Comparison of ENCODE assay signal across 8 cellular contexts in the genomic region with DNA sequence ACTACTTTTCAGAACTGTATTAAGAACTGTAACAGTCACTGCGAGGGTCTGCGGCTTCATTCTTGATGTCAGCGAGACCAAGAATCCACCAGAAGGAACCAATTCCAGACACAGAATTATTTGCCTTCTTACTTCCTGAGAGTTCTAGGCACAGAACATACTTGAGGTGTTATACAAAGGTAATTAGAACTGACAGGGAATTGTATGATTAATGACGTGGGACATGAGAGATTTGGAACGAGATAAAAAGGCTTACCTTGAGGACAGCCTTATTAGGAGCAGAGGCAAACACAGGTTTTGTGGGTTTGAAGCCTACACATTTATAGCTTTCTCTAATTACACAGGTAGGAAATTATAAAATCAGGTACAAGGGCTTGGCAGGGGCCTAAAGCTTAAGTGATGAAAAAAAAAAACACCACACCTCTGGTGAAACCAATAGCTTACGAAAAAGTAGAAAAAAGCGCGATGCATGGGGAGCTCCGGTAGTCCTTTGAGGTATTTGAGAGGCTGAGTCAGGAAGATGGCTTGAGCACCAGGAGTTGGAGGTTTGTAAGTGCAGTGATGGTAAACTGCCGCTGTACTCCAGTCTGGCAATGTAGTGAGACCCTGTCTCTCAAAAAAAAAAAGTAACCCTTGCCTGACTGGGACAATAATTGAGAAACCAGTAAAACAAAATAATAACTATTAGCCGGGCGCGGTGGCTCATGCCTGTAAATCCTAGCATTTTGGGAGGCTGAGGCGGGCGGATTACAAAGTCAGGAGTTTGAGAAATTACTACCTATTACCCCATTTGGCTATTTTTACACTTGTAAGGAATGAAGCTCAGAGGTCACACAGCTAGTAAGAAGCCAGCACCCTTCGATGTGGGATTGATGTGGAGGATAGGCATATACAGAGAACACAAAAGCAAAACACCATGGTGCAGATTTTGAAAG. TPM values are rescaled to one million over a fixed set of nuclear protein-coding genes. Genes with fewer than 3 reads are reported as not detected.
A peak's percentile ranks its signal among the peaks of the same experiment; 100 is the strongest.
DNase-seq lines count a peak whose midpoint lies in the region; ATAC-seq lines count a peak whose summit lies in the region.

No MANE protein-coding gene starts in this region.

- no peaks in the 10 kb centered on the region for H3K9me3 ChIP-seq in T-helper 17 cell (ENCODE audit: control insufficient read depth, low read length, poor library complexity, severe bottlenecking)

- no peak for ATAC-seq in T-helper 17 cell
- ATAC-seq in HG02642 (IDR thresholded peaks at IDR 0.05; ENCODE audit: poor library complexity, unreplicated experiment), result no peak
- ATAC-seq in activated CD4-positive, CD25-positive, alpha-beta regulatory T cell treated with anti-CD3 and anti-CD28 coated beads, Interleukin-2, amount 50 U/mL, for 24 hours, result no peak
- ATAC-seq in HG03521 (IDR thresholded peaks at IDR 0.05; ENCODE audit: unreplicated experiment), result no peak

- no peaks in the 10 kb centered on the region for H3K27me3 Mint-ChIP-seq in T-helper 17 cell

- peaks cover 33% of the 10 kb centered on the region for H3K4me1 Mint-ChIP-seq in T-helper 17 cell

- H3K4me3 Mint-ChIP-seq in T-helper 17 cell, result peak overlapping the region; percentile 93

- H3K4me3 ChIP-seq in skeletal muscle cell (ENCODE audit: low read depth, low read length), result peak overlapping the region; percentile 55

- peak; percentile 47 for DNase-seq in activated CD4-positive, alpha-beta T cell treated with anti-CD3 and anti-CD28 coated beads for 48 hours
- no peak for DNase-seq in activated CD4-positive, alpha-beta T cell treated with anti-CD3 and anti-CD28 coated beads for 1 hour
- DNase-seq in T-helper 17 cell, result no peak
- DNase-seq in fibroblast of gingiva (ENCODE audit: low read depth), result peak; percentile 54
- no peak for DNase-seq in skeletal muscle cell (ENCODE audit: low read depth)

- peak overlapping the region; percentile 95 for H3K27ac Mint-ChIP-seq in T-helper 17 cell

- peaks cover 2% of the 10 kb centered on the region for H3K36me3 Mint-ChIP-seq in T-helper 17 cell (ENCODE audit: low read depth)

RNA-seq across cellular contexts. Expression of gene ACOT2, which starts 0.8 kb away (rescaled TPM):
- total RNA-seq in T-helper 17 cell, result 10 to 100 TPM; 11.1 to 16.1 TPM

RNA-seq across cellular contexts. Expression of gene HEATR4, which starts 9.5 kb away (rescaled TPM):
- under 1 TPM in 1 of 2 donors, not detected in 1; 0.07 TPM for total RNA-seq in T-helper 17 cell

RNA-seq across cellular contexts. Expression of gene ACOT4, which starts 23.5 kb away (rescaled TPM):
- 1 to 10 TPM in 1 of 2 donors, under 1 TPM in 1; 0.65 to 1.1 TPM for total RNA-seq in T-helper 17 cell

RNA-seq across cellular contexts. Expression of gene ACOT1, which starts 31.3 kb away (rescaled TPM):
- 1 to 10 TPM; 2.2 to 3.6 TPM for total RNA-seq in T-helper 17 cell

RNA-seq across cellular contexts. Expression of gene ACOT6, which starts 44.1 kb away (rescaled TPM):
- total RNA-seq in T-helper 17 cell, result not detected

Comparison
In these comparisons a context has a peak if more than half of its experiments do, and no peak if none do; other contexts are left out.
1. DNase-seq: peak in activated CD4-positive, alpha-beta T cell treated with anti-CD3 and anti-CD28 coated beads for 48 hours (single experiment) and fibroblast of gingiva (single experiment); none in activated CD4-positive, alpha-beta T cell treated with anti-CD3 and anti-CD28 coated beads for 1 hour (single experiment), T-helper 17 cell (0 of 3) and skeletal muscle cell (single experiment).